ENCODE assay signal across 1 cellular context in genomic region chr6:34391711-34392496, GRCh38.
A peak's percentile ranks its signal among the peaks of the same experiment; 100 is the strongest.
TF ChIP-seq lines count a peak whose summit lies in the region.

No MANE protein-coding gene starts in this region.

TF ChIP-seq in HepG2, 621 proteins besides CTCF, POLR2A, EP300 and RAD21 (continued from another document and continues in another):
- TF ChIP-seq, protein P1, sequence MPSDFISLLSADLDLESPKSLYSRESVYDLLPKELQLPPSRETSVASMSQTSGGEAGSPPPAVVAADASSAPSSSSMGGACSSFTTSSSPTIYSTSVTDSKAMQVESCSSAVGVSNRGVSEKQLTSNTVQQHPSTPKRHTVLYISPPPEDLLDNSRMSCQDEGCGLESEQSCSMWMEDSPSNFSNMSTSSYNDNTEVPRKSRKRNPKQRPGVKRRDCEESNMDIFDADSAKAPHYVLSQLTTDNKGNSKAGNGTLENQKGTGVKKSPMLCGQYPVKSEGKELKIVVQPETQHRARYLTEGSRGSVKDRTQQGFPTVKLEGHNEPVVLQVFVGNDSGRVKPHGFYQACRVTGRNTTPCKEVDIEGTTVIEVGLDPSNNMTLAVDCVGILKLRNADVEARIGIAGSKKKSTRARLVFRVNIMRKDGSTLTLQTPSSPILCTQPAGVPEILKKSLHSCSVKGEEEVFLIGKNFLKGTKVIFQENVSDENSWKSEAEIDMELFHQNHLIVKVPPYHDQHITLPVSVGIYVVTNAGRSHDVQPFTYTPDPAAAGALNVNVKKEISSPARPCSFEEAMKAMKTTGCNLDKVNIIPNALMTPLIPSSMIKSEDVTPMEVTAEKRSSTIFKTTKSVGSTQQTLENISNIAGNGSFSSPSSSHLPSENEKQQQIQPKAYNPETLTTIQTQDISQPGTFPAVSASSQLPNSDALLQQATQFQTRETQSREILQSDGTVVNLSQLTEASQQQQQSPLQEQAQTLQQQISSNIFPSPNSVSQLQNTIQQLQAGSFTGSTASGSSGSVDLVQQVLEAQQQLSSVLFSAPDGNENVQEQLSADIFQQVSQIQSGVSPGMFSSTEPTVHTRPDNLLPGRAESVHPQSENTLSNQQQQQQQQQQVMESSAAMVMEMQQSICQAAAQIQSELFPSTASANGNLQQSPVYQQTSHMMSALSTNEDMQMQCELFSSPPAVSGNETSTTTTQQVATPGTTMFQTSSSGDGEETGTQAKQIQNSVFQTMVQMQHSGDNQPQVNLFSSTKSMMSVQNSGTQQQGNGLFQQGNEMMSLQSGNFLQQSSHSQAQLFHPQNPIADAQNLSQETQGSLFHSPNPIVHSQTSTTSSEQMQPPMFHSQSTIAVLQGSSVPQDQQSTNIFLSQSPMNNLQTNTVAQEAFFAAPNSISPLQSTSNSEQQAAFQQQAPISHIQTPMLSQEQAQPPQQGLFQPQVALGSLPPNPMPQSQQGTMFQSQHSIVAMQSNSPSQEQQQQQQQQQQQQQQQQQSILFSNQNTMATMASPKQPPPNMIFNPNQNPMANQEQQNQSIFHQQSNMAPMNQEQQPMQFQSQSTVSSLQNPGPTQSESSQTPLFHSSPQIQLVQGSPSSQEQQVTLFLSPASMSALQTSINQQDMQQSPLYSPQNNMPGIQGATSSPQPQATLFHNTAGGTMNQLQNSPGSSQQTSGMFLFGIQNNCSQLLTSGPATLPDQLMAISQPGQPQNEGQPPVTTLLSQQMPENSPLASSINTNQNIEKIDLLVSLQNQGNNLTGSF (CRISPR knock-in tag; IDR thresholded peaks at IDR 0.05): peak; percentile 4; the same call in 1 of the 2 replicates
- TF ChIP-seq, protein P2, sequence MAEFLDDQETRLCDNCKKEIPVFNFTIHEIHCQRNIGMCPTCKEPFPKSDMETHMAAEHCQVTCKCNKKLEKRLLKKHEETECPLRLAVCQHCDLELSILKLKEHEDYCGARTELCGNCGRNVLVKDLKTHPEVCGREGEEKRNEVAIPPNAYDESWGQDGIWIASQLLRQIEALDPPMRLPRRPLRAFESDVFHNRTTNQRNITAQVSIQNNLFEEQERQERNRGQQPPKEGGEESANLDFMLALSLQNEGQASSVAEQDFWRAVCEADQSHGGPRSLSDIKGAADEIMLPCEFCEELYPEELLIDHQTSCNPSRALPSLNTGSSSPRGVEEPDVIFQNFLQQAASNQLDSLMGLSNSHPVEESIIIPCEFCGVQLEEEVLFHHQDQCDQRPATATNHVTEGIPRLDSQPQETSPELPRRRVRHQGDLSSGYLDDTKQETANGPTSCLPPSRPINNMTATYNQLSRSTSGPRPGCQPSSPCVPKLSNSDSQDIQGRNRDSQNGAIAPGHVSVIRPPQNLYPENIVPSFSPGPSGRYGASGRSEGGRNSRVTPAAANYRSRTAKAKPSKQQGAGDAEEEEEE (CRISPR knock-in tag; IDR thresholded peaks at IDR 0.05; ENCODE audit: borderline replicate concordance): no peak
- no peak for TF ChIP-seq HMG20A (CRISPR knock-in tag; IDR thresholded peaks at IDR 0.05; ENCODE audit: borderline replicate concordance)
- no peak; the same call in 1 of the 2 replicates for TF ChIP-seq ZNF558 (CRISPR knock-in tag; IDR thresholded peaks at IDR 0.05; ENCODE audit: borderline replicate concordance)
- peak; percentile 64; the same call in 1 of the 2 replicates for TF ChIP-seq MEIS2 (CRISPR knock-in tag; IDR thresholded peaks at IDR 0.05)
- no peak; the same call in 1 of the 2 replicates for TF ChIP-seq ZNF296 (CRISPR knock-in tag; conservative IDR thresholded peaks at IDR 0.05)
- TF ChIP-seq FIP1L1 (IDR thresholded peaks at IDR 0.05; ENCODE audit: borderline replicate concordance, insufficient read depth, low read depth, low read length): no peak
- TF ChIP-seq MAFK (conservative IDR thresholded peaks at IDR 0.05 in 1 of 2, IDR thresholded peaks at IDR 0.05 in 1 of 2; ENCODE audit: low read length in 2 of 2): no peak
- TF ChIP-seq NFYC (CRISPR knock-in tag; IDR thresholded peaks at IDR 0.05): no peak
- no peak for TF ChIP-seq ZNF749 (CRISPR knock-in tag; IDR thresholded peaks at IDR 0.05; ENCODE audit: borderline replicate concordance)
- TF ChIP-seq HHEX (CRISPR knock-in tag; IDR thresholded peaks at IDR 0.05): no peak
- TF ChIP-seq ZNF709 (CRISPR knock-in tag; IDR thresholded peaks at IDR 0.05): peak; percentile 76
- TF ChIP-seq ZC3H4 (CRISPR knock-in tag; IDR thresholded peaks at IDR 0.05; ENCODE audit: borderline replicate concordance): peak; percentile 56; the same call in 1 of the 2 replicates
- TF ChIP-seq SATB2 (CRISPR knock-in tag; IDR thresholded peaks at IDR 0.05): 0 out of 2 replicates have a peak, but pooled peaks have one; percentile 26
- peak; percentile 34; the same call in 1 of the 2 replicates for TF ChIP-seq ZFP90 (CRISPR knock-in tag; IDR thresholded peaks at IDR 0.05; ENCODE audit: borderline replicate concordance)
- TF ChIP-seq, protein P3, sequence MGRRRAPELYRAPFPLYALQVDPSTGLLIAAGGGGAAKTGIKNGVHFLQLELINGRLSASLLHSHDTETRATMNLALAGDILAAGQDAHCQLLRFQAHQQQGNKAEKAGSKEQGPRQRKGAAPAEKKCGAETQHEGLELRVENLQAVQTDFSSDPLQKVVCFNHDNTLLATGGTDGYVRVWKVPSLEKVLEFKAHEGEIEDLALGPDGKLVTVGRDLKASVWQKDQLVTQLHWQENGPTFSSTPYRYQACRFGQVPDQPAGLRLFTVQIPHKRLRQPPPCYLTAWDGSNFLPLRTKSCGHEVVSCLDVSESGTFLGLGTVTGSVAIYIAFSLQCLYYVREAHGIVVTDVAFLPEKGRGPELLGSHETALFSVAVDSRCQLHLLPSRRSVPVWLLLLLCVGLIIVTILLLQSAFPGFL (CRISPR knock-in tag; IDR thresholded peaks at IDR 0.05): no peak
- no peak for TF ChIP-seq NFRKB (IDR thresholded peaks at IDR 0.05)
- no peak for TF ChIP-seq ARNT2 (CRISPR knock-in tag; IDR thresholded peaks at IDR 0.05; ENCODE audit: low read depth)
- peak; percentile 86; the same call in 1 of the 2 replicates for TF ChIP-seq ZNF232 (CRISPR knock-in tag; IDR thresholded peaks at IDR 0.05; ENCODE audit: borderline replicate concordance)
- TF ChIP-seq ZNF740 (CRISPR knock-in tag; IDR thresholded peaks at IDR 0.05): peak; percentile 90
- TF ChIP-seq FOXO4 (CRISPR knock-in tag; conservative IDR thresholded peaks at IDR 0.05): no peak
- TF ChIP-seq AGO1 (IDR thresholded peaks at IDR 0.05; ENCODE audit: low read depth, low read length, poor library complexity, severe bottlenecking): no peak
- TF ChIP-seq KDM3A (CRISPR knock-in tag; IDR thresholded peaks at IDR 0.05; ENCODE audit: low read depth): no peak
- TF ChIP-seq PAWR (CRISPR knock-in tag; IDR thresholded peaks at IDR 0.05; ENCODE audit: borderline replicate concordance): no peak
- no peak; the same call in 1 of the 2 replicates for TF ChIP-seq ZMYM2 (CRISPR knock-in tag; IDR thresholded peaks at IDR 0.05)
- TF ChIP-seq, protein P4, sequence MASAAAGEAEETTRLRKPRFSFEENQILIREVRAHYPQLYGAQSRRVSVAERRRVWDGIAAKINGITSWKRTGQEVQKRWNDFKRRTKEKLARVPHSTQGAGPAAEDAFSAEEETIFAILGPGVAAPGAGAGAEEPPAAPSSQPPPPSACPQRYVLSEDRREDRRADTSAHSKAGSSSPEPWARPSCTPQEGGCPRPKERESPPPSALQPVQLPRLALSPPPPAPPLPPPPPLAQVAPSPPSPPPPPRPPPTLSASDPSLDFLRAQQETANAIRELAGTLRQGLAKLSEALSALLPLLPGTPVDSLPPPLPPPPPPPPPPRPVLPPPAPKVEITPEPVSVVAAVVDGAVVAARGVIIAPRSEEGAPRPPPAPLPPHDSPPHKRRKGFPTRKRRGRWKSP (CRISPR knock-in tag; IDR thresholded peaks at IDR 0.05): no peak
- TF ChIP-seq, protein P5, sequence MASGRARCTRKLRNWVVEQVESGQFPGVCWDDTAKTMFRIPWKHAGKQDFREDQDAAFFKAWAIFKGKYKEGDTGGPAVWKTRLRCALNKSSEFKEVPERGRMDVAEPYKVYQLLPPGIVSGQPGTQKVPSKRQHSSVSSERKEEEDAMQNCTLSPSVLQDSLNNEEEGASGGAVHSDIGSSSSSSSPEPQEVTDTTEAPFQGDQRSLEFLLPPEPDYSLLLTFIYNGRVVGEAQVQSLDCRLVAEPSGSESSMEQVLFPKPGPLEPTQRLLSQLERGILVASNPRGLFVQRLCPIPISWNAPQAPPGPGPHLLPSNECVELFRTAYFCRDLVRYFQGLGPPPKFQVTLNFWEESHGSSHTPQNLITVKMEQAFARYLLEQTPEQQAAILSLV (CRISPR knock-in tag; IDR thresholded peaks at IDR 0.05; ENCODE audit: borderline replicate concordance): no peak; the same call in 1 of the 2 replicates
- 0 out of 2 replicates have a peak, but pooled peaks have one; percentile 39 for TF ChIP-seq ZNF83 (CRISPR knock-in tag; IDR thresholded peaks at IDR 0.05; ENCODE audit: borderline replicate concordance)
- no peak for TF ChIP-seq ZNF337 (CRISPR knock-in tag; IDR thresholded peaks at IDR 0.05; ENCODE audit: borderline replicate concordance, low read depth)
- no peak for TF ChIP-seq DRAP1 (CRISPR knock-in tag; IDR thresholded peaks at IDR 0.05)
- no peak; the same call in 1 of the 2 replicates for TF ChIP-seq RBFOX2 (IDR thresholded peaks at IDR 0.05; ENCODE audit: low read depth, low read length)
- TF ChIP-seq ARID2 (CRISPR knock-in tag; IDR thresholded peaks at IDR 0.05; ENCODE audit: borderline replicate concordance): peak; percentile 74; the same call in 1 of the 2 replicates
- TF ChIP-seq BCL6 (CRISPR knock-in tag; IDR thresholded peaks at IDR 0.05): no peak
- TF ChIP-seq SMARCC2 (IDR thresholded peaks at IDR 0.05): no peak
- TF ChIP-seq SRSF4 (IDR thresholded peaks at IDR 0.05; ENCODE audit: low read depth, low read length, poor library complexity, severe bottlenecking): no peak
- TF ChIP-seq E2F5 (CRISPR knock-in tag; conservative IDR thresholded peaks at IDR 0.05): 0 out of 2 replicates have a peak, but pooled peaks have one; percentile 36
- no peak for TF ChIP-seq ZNF326 (CRISPR knock-in tag; IDR thresholded peaks at IDR 0.05; ENCODE audit: borderline replicate concordance)
- TF ChIP-seq, protein P6, sequence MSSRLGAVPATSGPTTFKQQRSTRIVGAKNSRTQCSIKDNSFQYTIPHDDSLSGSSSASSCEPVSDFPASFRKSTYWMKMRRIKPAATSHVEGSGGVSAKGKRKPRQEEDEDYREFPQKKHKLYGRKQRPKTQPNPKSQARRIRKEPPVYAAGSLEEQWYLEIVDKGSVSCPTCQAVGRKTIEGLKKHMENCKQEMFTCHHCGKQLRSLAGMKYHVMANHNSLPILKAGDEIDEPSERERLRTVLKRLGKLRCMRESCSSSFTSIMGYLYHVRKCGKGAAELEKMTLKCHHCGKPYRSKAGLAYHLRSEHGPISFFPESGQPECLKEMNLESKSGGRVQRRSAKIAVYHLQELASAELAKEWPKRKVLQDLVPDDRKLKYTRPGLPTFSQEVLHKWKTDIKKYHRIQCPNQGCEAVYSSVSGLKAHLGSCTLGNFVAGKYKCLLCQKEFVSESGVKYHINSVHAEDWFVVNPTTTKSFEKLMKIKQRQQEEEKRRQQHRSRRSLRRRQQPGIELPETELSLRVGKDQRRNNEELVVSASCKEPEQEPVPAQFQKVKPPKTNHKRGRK (CRISPR knock-in tag; IDR thresholded peaks at IDR 0.05): no peak; the same call in 1 of the 2 replicates
- TF ChIP-seq IKZF4 (CRISPR knock-in tag; IDR thresholded peaks at IDR 0.05; ENCODE audit: borderline replicate concordance, low read depth, not compliant biosample characterization): no peak
- no peak for TF ChIP-seq NPAS2 (CRISPR knock-in tag; IDR thresholded peaks at IDR 0.05; ENCODE audit: borderline replicate concordance)
- no peak for TF ChIP-seq ZNF225 (CRISPR knock-in tag; IDR thresholded peaks at IDR 0.05)
- TF ChIP-seq FLYWCH1 (CRISPR knock-in tag; IDR thresholded peaks at IDR 0.05): 0 out of 2 replicates have a peak, but pooled peaks have one; percentile 44
- TF ChIP-seq PHF8 (CRISPR knock-in tag; IDR thresholded peaks at IDR 0.05): peak; percentile 68
- no peak; the same call in 1 of the 2 replicates for TF ChIP-seq MLLT10 (CRISPR knock-in tag; IDR thresholded peaks at IDR 0.05)
- no peak for TF ChIP-seq ATF6 (CRISPR knock-in tag; conservative IDR thresholded peaks at IDR 0.05)
- TF ChIP-seq ATF3 (CRISPR knock-in tag; IDR thresholded peaks at IDR 0.05): no peak
